Comparison of ENCODE assay signal across 1 cellular context in genomic region chr19:9011875-9012274, GRCh38.
TF ChIP-seq lines count a peak whose summit lies in the region.

No MANE protein-coding gene starts in this region.

TF ChIP-seq in K562, 482 proteins besides CTCF, POLR2A, EP300 and RAD21:
- TF ChIP-seq ZC3H11A (IDR thresholded peaks at IDR 0.05; ENCODE audit: low read depth, low read length) (no peak), RFX7 (CRISPR knock-in tag; IDR thresholded peaks at IDR 0.05) (no peak), ADNP (tag; IDR thresholded peaks at IDR 0.05) (no peak), ZFP36 (IDR thresholded peaks at IDR 0.05; ENCODE audit: low read depth, low read length, partially characterized antibody) (peak; percentile 93), TCFL5 (CRISPR knock-in tag; conservative IDR thresholded peaks at IDR 0.05) (no peak), ZNF311 (CRISPR knock-in tag; IDR thresholded peaks at IDR 0.05) (no peak), ZNF695 (CRISPR knock-in tag; IDR thresholded peaks at IDR 0.05) (no peak), PTRF (tag; IDR thresholded peaks at IDR 0.05) (no peak)
